In genomic region chr2:55565613-55566012, GRCh38 we compare ENCODE assay signal across 12 cellular contexts.
"Had no signal": no experiment of that assay in that cellular context is flagged by ENCODE, and none has a peak within 500 bp of the region (broad histone marks: within the 10 kb centered on the region; RNA-seq: fewer than 3 reads in every experiment).

No MANE protein-coding gene starts in this region.

- H3K9me3 ChIP-seq: ascending aorta, psoas muscle, right lobe of liver had no signal

- ATAC-seq: psoas muscle, right lobe of liver had no signal

- H3K27me3 ChIP-seq: ascending aorta, esophagus squamous epithelium, right lobe of liver had no signal

- H3K4me3 ChIP-seq: ascending aorta, esophagus squamous epithelium, psoas muscle, right lobe of liver had no signal

- H3K4me3 Mint-ChIP-seq: activated T-cell treated with anti-CD3 and anti-CD28 coated beads, Interleukin-2, amount 50 U/mL, for 72 hours; nephron had no signal

- H3K27ac Mint-ChIP-seq: activated T-cell treated with anti-CD3 and anti-CD28 coated beads, Interleukin-2, amount 50 U/mL, for 72 hours; nephron had no signal

- H3K27ac ChIP-seq: ascending aorta, esophagus squamous epithelium, psoas muscle, right lobe of liver had no signal

- H3K4me1 ChIP-seq: ascending aorta, esophagus squamous epithelium, psoas muscle, right lobe of liver had no signal

- DNase-seq: activated CD4-positive, CD25-positive, alpha-beta regulatory T cell treated with anti-CD3 and anti-CD28 coated beads, Interleukin-2, amount 50 U/mL, for 72 hours; activated T-cell treated with anti-CD3 and anti-CD28 coated beads, Interleukin-2, amount 50 U/mL, for 72 hours; esophagus squamous epithelium; foreskin fibroblast; occipital lobe; psoas muscle; right lobe of liver; SHP77 treated with DMSO at 0.1 percent for 48 hours; stimulated activated CD4-positive, alpha-beta T cell treated with anti-CD3 and anti-CD28 coated beads, Interleukin-1b, Interleukin-23, amount 100 ng/mL, for 48 hours; stimulated activated naive CD4-positive, alpha-beta T cell treated with Interleukin-2 at 50 U/mL for 16 hours had no signal

- H3K4me1 Mint-ChIP-seq: nephron had no signal
